12 cellular contexts compared by ENCODE assay signal in genomic region chr3:52236424-52236886, GRCh38. TPM values are rescaled to one million over a fixed set of nuclear protein-coding genes. Genes with fewer than 3 reads are reported as not detected.
A peak's percentile ranks its signal among the peaks of the same experiment; 100 is the strongest.
DNase-seq lines count a peak whose midpoint lies in the region; ATAC-seq and TF ChIP-seq lines count a peak whose summit lies in the region.
"Had no signal": no experiment of that assay in that cellular context is flagged by ENCODE, and none has a peak within 500 bp of the region (broad histone marks: within the 10 kb centered on the region; RNA-seq: fewer than 3 reads in every experiment).

No MANE protein-coding gene starts in this region.

- peaks cover 81% of the 10 kb centered on the region for H3K4me1 ChIP-seq in CD8-positive, alpha-beta memory T cell (ENCODE audit: insufficient read depth, low read length)
- H3K4me1 ChIP-seq in Panc1 (ENCODE audit: control insufficient read depth, insufficient read depth, low read length) (peaks cover 25% of the 10 kb centered on the region), esophagus muscularis mucosa (peaks cover 50 to 89% (median 84%) of the 10 kb centered on the region in 4 donors), prostate gland (replicated peaks) (peaks cover 18% of the 10 kb centered on the region)

- no peaks in the 10 kb centered on the region for H3K27me3 ChIP-seq in CD8-positive, alpha-beta memory T cell (ENCODE audit: insufficient read depth, low read length, poor library complexity, severe bottlenecking)
- H3K27me3 ChIP-seq in Panc1 (ENCODE audit: control insufficient read depth, insufficient read depth, low read length) (no peaks in the 10 kb centered on the region), esophagus muscularis mucosa (no peaks in the 10 kb centered on the region), prostate gland (replicated peaks; ENCODE audit: insufficient read depth) (no peaks in the 10 kb centered on the region)

- H3K27ac Mint-ChIP-seq in CD8-positive, alpha-beta memory T cell = peak overlapping the region; percentile 58 to 88 (median 68)

- no peak for TF ChIP-seq POLR2A in esophagus muscularis mucosa (IDR thresholded peaks at IDR 0.05; ENCODE audit: low read depth)
- TF ChIP-seq POLR2A in prostate gland (IDR thresholded peaks at IDR 0.05) = no peak

- intact Hi-C loops in Panc1 (cut with micrococcal nuclease; ENCODE audit: unreplicated experiment) (loop anchor here (10.0 kb wide), 1 partner anchor 98 kb away; no protein-coding TSS in a partner anchor), esophagus muscularis mucosa (cut with DNase I) (no loop called here), prostate gland (cut with DNase I) (loop anchor here (5.0 kb wide), 1 partner anchor 51 kb away; the partner anchor contains the start of gene GLYCTK)

- no peaks in the 10 kb centered on the region for H3K9me3 ChIP-seq in CD8-positive, alpha-beta memory T cell (ENCODE audit: low read length)
- H3K9me3 ChIP-seq in Panc1 (ENCODE audit: control insufficient read depth, insufficient read depth, low read depth, low read length) (no peaks in the 10 kb centered on the region), esophagus muscularis mucosa (no peaks in the 10 kb centered on the region), prostate gland (no peaks in the 10 kb centered on the region)

- 75% methylated on average over 4 of the region's 5 CpGs for WGBS in esophagus muscularis mucosa
- WGBS in prostate gland = 72% methylated on average over 5 of the region's 5 CpGs

- peak overlapping the region; percentile 16 for H3K27ac ChIP-seq in CD8-positive, alpha-beta memory T cell (ENCODE audit: low read depth, low read length)
- peak overlapping the region; percentile 83 for H3K27ac ChIP-seq in Panc1 (ENCODE audit: low read length)
- H3K27ac ChIP-seq in esophagus muscularis mucosa (replicated peaks in 1 of 4) = peak overlapping the region; percentile 89 to 94 (median 91)
- peak overlapping the region; percentile 83 to 90 for H3K27ac ChIP-seq in prostate gland

- H3K36me3 Mint-ChIP-seq in CD8-positive, alpha-beta memory T cell = peaks cover 0 to 52% (median 5%) of the 10 kb centered on the region in 3 donors

- no peak for TF ChIP-seq EP300 in esophagus muscularis mucosa (IDR thresholded peaks at IDR 0.05)

- H3K4me1 Mint-ChIP-seq in CD8-positive, alpha-beta memory T cell = peaks cover 68 to 94% (median 87%) of the 10 kb centered on the region in 3 donors

- peak in 1 of 5 donors; percentile 44 for DNase-seq in CD8-positive, alpha-beta memory T cell
- DNase-seq in Panc1 (ENCODE audit: low read depth, low spot score) (no peak), esophagus muscularis mucosa (ENCODE audit: extremely low spot score) (no peak), prostate gland (ENCODE audit: low spot score) (no peak), HEK293T (ENCODE audit: extremely low spot score) (no peak), NCI-H1417 treated with DMSO at 0.1 percent for 48 hours (lab: John Stamatoyannopoulos, UW) (no peak), cerebellar nuclear complex (lab: John Stamatoyannopoulos, UW) (no peak)
- DNase-seq: activated CD4-positive, CD25-positive, alpha-beta regulatory T cell; stimulated activated CD8-positive, alpha-beta memory T cell treated with anti-CD3 and anti-CD28 coated beads, Interleukin-4, amount 100 ng/mL, for 48 hours had no signal

- peak overlapping the region in 6 of 7 donors; percentile 23 to 88 (median 53) for H3K4me3 Mint-ChIP-seq in CD8-positive, alpha-beta memory T cell

- peaks cover 9% of the 10 kb centered on the region for H3K36me3 ChIP-seq in CD8-positive, alpha-beta memory T cell (ENCODE audit: insufficient read depth, low read length)
- peaks cover 7% of the 10 kb centered on the region; the same call in 1 of the 2 replicates for H3K36me3 ChIP-seq in Panc1 (ENCODE audit: control insufficient read depth, insufficient read depth, low read length)
- peaks cover 0 to 36% (median 20%) of the 10 kb centered on the region in 4 donors for H3K36me3 ChIP-seq in esophagus muscularis mucosa
- H3K36me3 ChIP-seq in prostate gland = no peaks in the 10 kb centered on the region

- in situ Hi-C loops in Panc1 (cut with HindIII; ENCODE audit: low pct_unique_long_range_greater_than_20kb, low sequenced_read_pairs) = no loop called here

- TF ChIP-seq CTCF in Panc1 (IDR thresholded peaks at IDR 0.05) (no peak), esophagus muscularis mucosa (IDR thresholded peaks at IDR 0.05) (no peak), prostate gland (IDR thresholded peaks at IDR 0.05) (no peak)

- H3K27me3 Mint-ChIP-seq in CD8-positive, alpha-beta memory T cell = peaks cover 0 to 2% of the 10 kb centered on the region in 2 donors

- H3K9me3 Mint-ChIP-seq in CD8-positive, alpha-beta memory T cell = no peaks in the 10 kb centered on the region

- POLR2A ChIA-PET in CD8-positive, alpha-beta memory T cell (lab: Charles Lee) = interaction anchor here (0.9 to 3.1 kb wide), 4 partner anchors 9 to 41 kb away, joined by 3 to 39 read pairs (median 10); partner anchors contain the start of genes PPM1M and WDR82
- POLR2A ChIA-PET in Panc1 (lab: Charles Lee) (no interaction called here), HEK293T (lab: Yijun Ruan, JAX) (interaction anchor here (0.8 kb wide), 1 partner anchor 40 kb away, joined by 3 read pairs; no protein-coding TSS in a partner anchor)

- ATAC-seq in Panc1 = no peak
- no peak for ATAC-seq in HG03565 (IDR thresholded peaks at IDR 0.05; ENCODE audit: unreplicated experiment)

- no TSS peak for BruUV-seq in Panc1 (replicated peaks; lab: Mats Ljungman, UMichigan)

- H3K4me3 ChIP-seq in CD8-positive, alpha-beta memory T cell (ENCODE audit: low read length) = no peak overlapping the region
- no peak overlapping the region for H3K4me3 ChIP-seq in Panc1 (ENCODE audit: low read depth in 2 of 2, low read length in 2 of 2)
- peak overlapping the region in 1 of 4 donors; percentile 82 for H3K4me3 ChIP-seq in esophagus muscularis mucosa
- H3K4me3 ChIP-seq in prostate gland = no peak overlapping the region

- CTCF ChIA-PET in CD8-positive, alpha-beta memory T cell (lab: Charles Lee) = interaction anchor here (1.0 to 10.2 kb wide), 6 partner anchors 14 to 102 kb away, joined by 3 to 74 read pairs (median 40); partner anchors contain the start of genes TLR9 and WDR82
- CTCF ChIA-PET in Panc1 (lab: Charles Lee) = no interaction called here
- CTCF ChIA-PET in HEK293T (lab: Yijun Ruan, JAX) = interaction anchor here (0.6 to 2.1 kb wide), 3 partner anchors 16 to 301 kb away, joined by 3 to 9 read pairs (median 5); no protein-coding TSS in a partner anchor

TF ChIP-seq in HEK293T, 16 proteins besides CTCF, POLR2A, EP300 and RAD21:
- no peak for TF ChIP-seq FOXK2 (IDR thresholded peaks at IDR 0.05)
- no peak for TF ChIP-seq ELF4 (IDR thresholded peaks at IDR 0.05)
- TF ChIP-seq HDGF (IDR thresholded peaks at IDR 0.05; ENCODE audit: borderline replicate concordance) = no peak
- no peak for TF ChIP-seq LEF1 (IDR thresholded peaks at IDR 0.05; ENCODE audit: borderline replicate concordance)
- TF ChIP-seq L3MBTL2 (conservative IDR thresholded peaks at IDR 0.05) = no peak
- no peak for TF ChIP-seq NFRKB (IDR thresholded peaks at IDR 0.05)
- no peak for TF ChIP-seq PKNOX1 (IDR thresholded peaks at IDR 0.05)

RNA-seq across cellular contexts. Expression of gene TWF2, which starts 2.5 kb away (rescaled TPM):
- total RNA-seq in CD8-positive, alpha-beta memory T cell = 100 to 1,000 TPM in 1 of 2 experiments, 10 to 100 TPM in 1; 98.2 to 101 TPM
- 138 TPM for polyA plus RNA-seq in CD8-positive, alpha-beta memory T cell
- total RNA-seq in Panc1 (2021; ENCODE audit: unreplicated experiment) = 51.9 TPM
- polyA plus RNA-seq in Panc1 (2012; ENCODE audit: insufficient read length) = 105 TPM
- 10 to 100 TPM; 66.4 to 89.5 (median 79.9) TPM for total RNA-seq in esophagus muscularis mucosa
- total RNA-seq in prostate gland = 10 to 100 TPM; 60.9 to 65.5 TPM

RNA-seq across cellular contexts. Expression of gene PPM1M, which starts 9.1 kb away (rescaled TPM):
- total RNA-seq in CD8-positive, alpha-beta memory T cell = 10 to 100 TPM; 56.6 to 60.8 TPM
- 81.8 TPM for polyA plus RNA-seq in CD8-positive, alpha-beta memory T cell
- 9.7 TPM for total RNA-seq in Panc1 (2021; ENCODE audit: unreplicated experiment)
- polyA plus RNA-seq in Panc1 (2012; ENCODE audit: insufficient read length) = 10.7 TPM
- 10 to 100 TPM; 24.1 to 35.7 (median 32.4) TPM for total RNA-seq in esophagus muscularis mucosa
- 10 to 100 TPM; 22.4 to 33.2 TPM for total RNA-seq in prostate gland

RNA-seq across cellular contexts. Expression of gene TLR9, which starts 11.0 kb away (rescaled TPM):
- under 1 TPM; 0.16 to 0.22 TPM for total RNA-seq in CD8-positive, alpha-beta memory T cell
- 0.16 TPM for polyA plus RNA-seq in CD8-positive, alpha-beta memory T cell
- total RNA-seq in Panc1 (2021; ENCODE audit: unreplicated experiment) = not detected
- polyA plus RNA-seq in Panc1 (2012; ENCODE audit: insufficient read length) = not detected
- total RNA-seq in esophagus muscularis mucosa = under 1 TPM in 3 of 4 donors, not detected in 1; 0.13 to 0.69 (median 0.17) TPM
- total RNA-seq in prostate gland = under 1 TPM in 1 of 2 donors, not detected in 1; 0.17 TPM
- total RNA-seq: Daoy, pulmonary artery endothelial cell had no signal

RNA-seq across cellular contexts. Expression of gene ALAS1, which starts 38.5 kb away (rescaled TPM):
- 10 to 100 TPM; 72.2 to 73.0 TPM for total RNA-seq in CD8-positive, alpha-beta memory T cell
- polyA plus RNA-seq in CD8-positive, alpha-beta memory T cell = 32.9 TPM
- total RNA-seq in Panc1 (2021; ENCODE audit: unreplicated experiment) = 89.4 TPM
- 80.4 TPM for polyA plus RNA-seq in Panc1 (2012; ENCODE audit: insufficient read length)
- 10 to 100 TPM; 31.1 to 50.5 (median 38.9) TPM for total RNA-seq in esophagus muscularis mucosa
- total RNA-seq in prostate gland = 10 to 100 TPM; 39.8 to 58.8 TPM

RNA-seq across cellular contexts. Expression of gene WDR82, which starts 42.0 kb away (rescaled TPM):
- 100 to 1,000 TPM; 133 to 140 TPM for total RNA-seq in CD8-positive, alpha-beta memory T cell
- polyA plus RNA-seq in CD8-positive, alpha-beta memory T cell = 133 TPM
- total RNA-seq in Panc1 (2021; ENCODE audit: unreplicated experiment) (57.9 TPM), esophagus muscularis mucosa (100 to 1,000 TPM in 1 of 4 donors, 10 to 100 TPM in 3; 62.6 to 101 (median 80.9) TPM), prostate gland (10 to 100 TPM; 52.4 to 86.9 TPM)
- polyA plus RNA-seq in Panc1 (2012; ENCODE audit: insufficient read length) = 47.0 TPM

Comparison
In these comparisons a context has a peak if more than half of its experiments do, and no peak if none do; other contexts are left out.
1. H3K27ac ChIP-seq: peak in every context shown above with its lines; median percentile 91 in esophagus muscularis mucosa; 86 in prostate gland; 83 in Panc1; 16 in CD8-positive, alpha-beta memory T cell.